Comparison of ENCODE assay signal across 27 cellular contexts in the genomic region with DNA sequence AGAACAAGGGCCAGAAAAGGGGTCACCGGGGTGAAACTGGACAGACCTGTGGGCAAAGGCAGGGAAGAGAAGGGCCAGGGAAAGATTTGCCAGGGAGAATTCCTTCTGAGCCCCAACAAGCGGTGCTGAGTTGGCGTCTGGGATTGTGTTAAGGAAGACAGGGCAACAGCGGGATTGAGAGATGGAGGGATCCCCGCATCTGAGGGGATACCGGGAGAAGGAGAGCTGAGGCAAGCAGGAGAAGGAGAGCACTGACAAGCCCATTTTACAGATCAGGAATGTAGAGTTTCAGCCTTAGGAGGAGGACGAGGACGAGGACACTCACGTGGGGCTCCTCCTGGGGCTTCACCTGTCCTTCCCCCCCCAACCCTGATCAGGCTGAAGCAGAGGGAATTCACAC. TPM values are rescaled to one million over a fixed set of nuclear protein-coding genes. Genes with fewer than 3 reads are reported as not detected.
A peak's percentile ranks its signal among the peaks of the same experiment; 100 is the strongest.
DNase-seq lines count a peak whose midpoint lies in the region; ATAC-seq and TF ChIP-seq lines count a peak whose summit lies in the region.
"Had no signal": no experiment of that assay in that cellular context is flagged by ENCODE, and none has a peak within 500 bp of the region (broad histone marks: within the 10 kb centered on the region; RNA-seq: fewer than 3 reads in every experiment).

No MANE protein-coding gene starts in this region.

- H3K14ac ChIP-seq in IMR-90 (replicated peaks; ENCODE audit: low read depth, low read length), result no peak overlapping the region
- H3K14ac ChIP-seq in neuronal stem cell (ENCODE audit: low read length), result no peak overlapping the region

- H4K8ac ChIP-seq in IMR-90 (ENCODE audit: low read depth in 2 of 2, low read length in 2 of 2) (no peak overlapping the region), neuronal stem cell (ENCODE audit: low read depth, low read length) (no peak overlapping the region)

- H3K79me1 ChIP-seq in IMR-90 (ENCODE audit: low read depth in 1 of 2, low read length in 2 of 2), result peaks cover 4 to 36% of the 10 kb centered on the region in 2 experiments; a peak in 3 of 4 replicates
- H3K79me1 ChIP-seq in neuronal stem cell (ENCODE audit: low read depth, low read length), result no peaks in the 10 kb centered on the region

- ATAC-seq in SK-N-SH treated with all-trans-retinoic acid at 6 μM for 48 hours, result no peak
- ATAC-seq in IMR-90 (ENCODE audit: low read depth), result no peak
- no peak for ATAC-seq in HG02798 (IDR thresholded peaks at IDR 0.05; ENCODE audit: poor library complexity, unreplicated experiment)
- no peak for ATAC-seq in HG03175 (IDR thresholded peaks at IDR 0.05; ENCODE audit: unreplicated experiment)
- ATAC-seq: activated CD4-positive, CD25-positive, alpha-beta regulatory T cell treated with anti-CD3 and anti-CD28 coated beads, Interleukin-2, amount 50 U/mL, for 24 hours; foreskin keratinocyte; stimulated activated naive CD8-positive, alpha-beta T cell treated with anti-CD3 and anti-CD28 coated beads, Interleukin-15, Interleukin-2, amounts not matched to agents 100 U/mL and 50 U/mL, for 24 hours had no signal

- H3K4me3 Mint-ChIP-seq in dendritic cell treated with granulocyte-macrophage colony-stimulating factor and Interleukin-4, amounts not matched to agents 40 ng/mL and 50 ng/mL, for 4 days, result peak overlapping the region; percentile 25
- H3K4me3 Mint-ChIP-seq: activated naive CD4-positive, alpha-beta T cell treated with anti-CD3 and anti-CD28 coated beads, Interleukin-2, amount 50 U/mL, for 24 hours; activated T-helper 1 cell treated with anti-CD3 and anti-CD28 coated beads, Interleukin-12 subunit alpha, Interleukin-12 subunit beta, Interleukin-2, Interleukin-4 antibody, amounts not matched to agents 30 ng/mL and 10 ng/mL and 1 ng/mL, durations not matched to agents 14 hours and 24 hours and 36 hours; CD4-positive, CD25-positive, alpha-beta regulatory T cell had no signal

- 95% methylated on average over 9 of the region's 9 CpGs for WGBS in SK-N-SH (ENCODE audit: low lambda C conversion rate)
- WGBS in IMR-90 (ENCODE audit: extremely low coverage in 2 of 2, insufficient read length in 1 of 2), 2 experiments, result 100% methylated on average over 1 of the region's 9 CpGs; no CpG with 5 or more reads in 1 of the 2 experiments
- no CpG with 5 or more reads among the region's 9 CpGs for WGBS in neuronal stem cell (ENCODE audit: extremely low coverage in 2 of 2, insufficient read length in 2 of 2, insufficient replicate concordance in 1 of 2), 2 donors

- no peak overlapping the region for H2BK12ac ChIP-seq in neuronal stem cell (ENCODE audit: low read length)

- H4K20me1 ChIP-seq in SK-N-SH (ENCODE audit: insufficient read depth) (no peaks in the 10 kb centered on the region), IMR-90 (ENCODE audit: insufficient read depth, low read length) (peaks cover 5% of the 10 kb centered on the region)

- H4K5ac ChIP-seq in IMR-90 (ENCODE audit: low read depth, low read length), result no peak overlapping the region

- H4K91ac ChIP-seq in IMR-90 (ENCODE audit: insufficient read depth, low read depth, low read length) (peak overlapping the region; percentile 27), neuronal stem cell (ENCODE audit: low read depth, low read length, poor library complexity) (no peak overlapping the region)

- H3K27me3 Mint-ChIP-seq in dendritic cell treated with granulocyte-macrophage colony-stimulating factor and Interleukin-4, amounts not matched to agents 40 ng/mL and 50 ng/mL, for 4 days, result peaks cover 42% of the 10 kb centered on the region

- H3K9ac ChIP-seq in SK-N-SH (no peak overlapping the region), IMR-90 (ENCODE audit: low read depth, low read length) (no peak overlapping the region), neuronal stem cell (ENCODE audit: low read depth, low read length, poor library complexity) (no peak overlapping the region)

- H3F3A ChIP-seq in SK-N-SH (replicated peaks; ENCODE audit: insufficient read depth), result peaks cover 31% of the 10 kb centered on the region

- no peaks in the 10 kb centered on the region for H3K27me3 ChIP-seq in SK-N-SH (ENCODE audit: insufficient read depth)
- peaks cover 9% of the 10 kb centered on the region; the same call in 1 of the 2 replicates for H3K27me3 ChIP-seq in IMR-90 (ENCODE audit: control insufficient read depth, insufficient read depth, low read length)
- peaks cover 15 to 95% (median 54%) of the 10 kb centered on the region in 3 experiments for H3K27me3 ChIP-seq in neuronal stem cell (ENCODE audit: control insufficient read depth in 3 of 3, insufficient read depth in 3 of 3, low read depth in 1 of 3, low read length in 3 of 3)
- H3K27me3 ChIP-seq: foreskin keratinocyte, SJSA1, testis, vagina had no signal

- POLR2A ChIA-PET in SK-N-SH (lab: Yijun Ruan, JAX) (no interaction called here), IMR-90 (lab: Charles Lee; ENCODE audit: unreplicated experiment) (no interaction called here)

- peak overlapping the region; percentile 72 for H2BK120ac ChIP-seq in IMR-90 (ENCODE audit: low read depth, low read length)
- H2BK120ac ChIP-seq in neuronal stem cell (ENCODE audit: low read depth, low read length), result no peak overlapping the region

- CTCF ChIA-PET in SK-N-SH (lab: Yijun Ruan, JAX) (interaction anchor here (1.1 to 21.7 kb wide), 6 partner anchors 12 to 87 kb away, joined by 3 to 1212 read pairs (median 204); partner anchors contain the start of gene SPATA20), IMR-90 (lab: Yijun Ruan, JAX) (no interaction called here)

- H3K79me2 ChIP-seq in SK-N-SH (ENCODE audit: insufficient read depth), result peaks cover 36% of the 10 kb centered on the region

- H3K18ac ChIP-seq in IMR-90 (ENCODE audit: low read depth, low read length) (no peak overlapping the region), neuronal stem cell (ENCODE audit: low read length) (peak overlapping the region; percentile 18)

- H3K9me3 Mint-ChIP-seq in dendritic cell treated with granulocyte-macrophage colony-stimulating factor and Interleukin-4, amounts not matched to agents 40 ng/mL and 50 ng/mL, for 4 days, result no peaks in the 10 kb centered on the region
- H3K9me3 Mint-ChIP-seq: activated naive CD4-positive, alpha-beta T cell treated with anti-CD3 and anti-CD28 coated beads, Interleukin-2, amount 50 U/mL, for 24 hours; activated T-helper 1 cell treated with anti-CD3 and anti-CD28 coated beads, Interleukin-12 subunit alpha, Interleukin-12 subunit beta, Interleukin-2, Interleukin-4 antibody, amounts not matched to agents 30 ng/mL and 10 ng/mL and 1 ng/mL, durations not matched to agents 14 hours and 24 hours and 36 hours had no signal

- intact Hi-C loops in IMR-90 (cut with micrococcal nuclease), result loop anchor here (2.0 kb wide), 1 partner anchor 83 kb away; no protein-coding TSS in a partner anchor
- intact Hi-C loops in dendritic cell treated with granulocyte-macrophage colony-stimulating factor and Interleukin-4, amounts not matched to agents 40 ng/mL and 50 ng/mL, for 4 days (cut with micrococcal nuclease), result loop anchor here (10.0 kb wide), 1 partner anchor 71 kb away; the partner anchor contains the start of gene ANKRD40

- H3K36me3 ChIP-seq in SK-N-SH (replicated peaks in 1 of 2; ENCODE audit: control insufficient read depth in 1 of 2, insufficient read depth in 2 of 2, low read length in 1 of 2), result no peaks in the 10 kb centered on the region
- no peaks in the 10 kb centered on the region for H3K36me3 ChIP-seq in IMR-90 (ENCODE audit: control insufficient read depth, insufficient read depth, low read length)
- no peaks in the 10 kb centered on the region for H3K36me3 ChIP-seq in neuronal stem cell (replicated peaks in 1 of 2; ENCODE audit: control insufficient read depth in 2 of 2, insufficient read depth in 2 of 2, low read length in 2 of 2)
- H3K36me3 ChIP-seq: esophagus muscularis mucosa, SJSA1, vagina had no signal

- H3K4me3 ChIP-seq in SK-N-SH (ENCODE audit: low read depth in 2 of 2, low read length in 1 of 2), result no peak overlapping the region
- H3K4me3 ChIP-seq in IMR-90 (ENCODE audit: insufficient read depth, low read depth, low read length), result no peak overlapping the region
- no peak overlapping the region for H3K4me3 ChIP-seq in neuronal stem cell (ENCODE audit: low read length in 2 of 2)

- no peak overlapping the region for H3K56ac ChIP-seq in IMR-90 (ENCODE audit: extremely low read depth, insufficient read depth, low read length)

- peak overlapping the region; percentile 85 for H2BK15ac ChIP-seq in IMR-90 (ENCODE audit: low read depth, low read length)
- H2BK15ac ChIP-seq in neuronal stem cell (ENCODE audit: low read length), result no peak overlapping the region

- no peaks in the 10 kb centered on the region for H3K9me3 ChIP-seq in SK-N-SH
- no peaks in the 10 kb centered on the region for H3K9me3 ChIP-seq in IMR-90 (ENCODE audit: control insufficient read depth, insufficient read depth, low read length)
- no peaks in the 10 kb centered on the region for H3K9me3 ChIP-seq in neuronal stem cell (replicated peaks in 1 of 2; ENCODE audit: control insufficient read depth in 2 of 2, insufficient read depth in 1 of 2, low read depth in 1 of 2, low read length in 2 of 2)
- H3K9me3 ChIP-seq: esophagus muscularis mucosa, SJSA1, testis, vagina had no signal

- TF ChIP-seq EP300 in SK-N-SH (IDR thresholded peaks at IDR 0.05; ENCODE audit: borderline replicate concordance in 1 of 2, low read depth in 1 of 2, low read length in 1 of 2), result no peak

- H3K27ac ChIP-seq in SK-N-SH (ENCODE audit: low read depth in 2 of 2, low read length in 1 of 2) (no peak overlapping the region), IMR-90 (ENCODE audit: insufficient read depth, low read length) (no peak overlapping the region), neuronal stem cell (replicated peaks; ENCODE audit: low read length) (no peak overlapping the region)
- H3K27ac ChIP-seq: 22Rv1, esophagus muscularis mucosa, foreskin keratinocyte, testis, vagina had no signal

- peak overlapping the region; percentile 94; the same call in 1 of the 2 replicates for H3K4me2 ChIP-seq in SK-N-SH
- no peak overlapping the region for H3K4me2 ChIP-seq in IMR-90 (ENCODE audit: low read depth, low read length)
- no peak overlapping the region for H3K4me2 ChIP-seq in neuronal stem cell (ENCODE audit: insufficient read depth, low read length, poor library complexity, severe bottlenecking)

- H3K23ac ChIP-seq in IMR-90 (ENCODE audit: low read depth, low read length) (no peak overlapping the region), neuronal stem cell (ENCODE audit: low read depth, low read length, poor library complexity) (no peak overlapping the region)

- DNase-seq in SK-N-SH, result no peak
- no peak for DNase-seq in IMR-90
- DNase-seq in neuronal stem cell (ENCODE audit: low spot score), result no peak
- DNase-seq in GOT3 (lab: John Stamatoyannopoulos, UW), result no peak
- DNase-seq: activated CD4-positive, alpha-beta T cell treated with anti-CD3 and anti-CD28 coated beads, Interleukin-2, amount 50 U/mL, for 48 hours; activated CD8-positive, alpha-beta memory T cell treated with anti-CD3 and anti-CD28 coated beads, Interleukin-2, amount 50 U/mL, for 4 hours; caudate nucleus; CD4-positive, CD25-positive, alpha-beta regulatory T cell; foreskin keratinocyte; NCI-H1048; NCI-H1694; NCI-H526; occipital lobe; stimulated activated naive CD8-positive, alpha-beta T cell treated with anti-CD3 and anti-CD28 coated beads, Interleukin-15, Interleukin-2, amounts not matched to agents 100 U/mL and 50 U/mL, for 24 hours; T-helper 1 cell; testis had no signal

- H2AK5ac ChIP-seq in IMR-90 (ENCODE audit: low read depth, low read length) (peak overlapping the region; percentile 66; the same call in 1 of the 2 replicates), neuronal stem cell (ENCODE audit: low read depth, low read length) (no peak overlapping the region)

- peaks cover 31 to 43% of the 10 kb centered on the region in 2 experiments; a peak in 3 of 4 replicates for H3K4me1 ChIP-seq in SK-N-SH (ENCODE audit: control insufficient read depth in 1 of 2, insufficient read depth in 2 of 2, low read depth in 1 of 2, low read length in 1 of 2)
- peaks cover 22% of the 10 kb centered on the region for H3K4me1 ChIP-seq in IMR-90 (ENCODE audit: control insufficient read depth, insufficient read depth, low read length)
- no peaks in the 10 kb centered on the region for H3K4me1 ChIP-seq in neuronal stem cell (ENCODE audit: control insufficient read depth in 2 of 2, insufficient read depth in 1 of 2, low read depth in 1 of 2, low read length in 2 of 2)

- TF ChIP-seq CTCF in SK-N-SH (IDR thresholded peaks at IDR 0.05) (no peak), IMR-90 (conservative IDR thresholded peaks at IDR 0.05; ENCODE audit: low read depth, low read length) (no peak)

- in situ Hi-C loops in IMR-90 (cut with MboI; ENCODE audit: low sequenced_read_pairs), result no loop called here

- H2AFZ ChIP-seq in SK-N-SH (ENCODE audit: low read depth), result no peak overlapping the region
- no peak overlapping the region for H2AFZ ChIP-seq in IMR-90 (replicated peaks; ENCODE audit: low read length, poor library complexity)
- H2AFZ ChIP-seq in neuronal stem cell (ENCODE audit: low read length), result no peak overlapping the region

- no peak overlapping the region for H2BK20ac ChIP-seq in IMR-90 (ENCODE audit: low read depth, low read length)

- H2BK5ac ChIP-seq in IMR-90 (ENCODE audit: low read depth, low read length, poor library complexity, severe bottlenecking), result no peak overlapping the region
- no peak overlapping the region for H2BK5ac ChIP-seq in neuronal stem cell (ENCODE audit: low read length)

- TF ChIP-seq RAD21 in SK-N-SH (IDR thresholded peaks at IDR 0.05; ENCODE audit: low read length) (no peak), IMR-90 (IDR thresholded peaks at IDR 0.05; ENCODE audit: low read length) (no peak)

- no peak overlapping the region for H2AK9ac ChIP-seq in IMR-90 (replicated peaks; ENCODE audit: low read depth, low read length, poor library complexity)

- BruUV-seq in IMR-90 (replicated peaks; lab: Mats Ljungman, UMichigan), result no TSS peak

- peaks cover 24% of the 10 kb centered on the region for H3K9me1 ChIP-seq in IMR-90 (ENCODE audit: insufficient read depth, low read length)

- peak overlapping the region; percentile 79 for H3K27ac Mint-ChIP-seq in dendritic cell treated with granulocyte-macrophage colony-stimulating factor and Interleukin-4, amounts not matched to agents 40 ng/mL and 50 ng/mL, for 4 days
- H3K27ac Mint-ChIP-seq: activated naive CD4-positive, alpha-beta T cell treated with anti-CD3 and anti-CD28 coated beads, Interleukin-2, amount 50 U/mL, for 24 hours; activated T-helper 1 cell treated with anti-CD3 and anti-CD28 coated beads, Interleukin-12 subunit alpha, Interleukin-12 subunit beta, Interleukin-2, Interleukin-4 antibody, amounts not matched to agents 30 ng/mL and 10 ng/mL and 1 ng/mL, durations not matched to agents 14 hours and 24 hours and 36 hours; CD4-positive, CD25-positive, alpha-beta regulatory T cell had no signal

- H3K4me1 Mint-ChIP-seq in dendritic cell treated with granulocyte-macrophage colony-stimulating factor and Interleukin-4, amounts not matched to agents 40 ng/mL and 50 ng/mL, for 4 days (ENCODE audit: low read depth), result peaks cover 90% of the 10 kb centered on the region
- H3K4me1 Mint-ChIP-seq: activated naive CD4-positive, alpha-beta T cell treated with anti-CD3 and anti-CD28 coated beads, Interleukin-2, amount 50 U/mL, for 24 hours had no signal

- H3K9me2 ChIP-seq in SK-N-SH, result no peaks in the 10 kb centered on the region

- H3K4ac ChIP-seq in IMR-90 (ENCODE audit: low read depth, low read length) (peak overlapping the region; percentile 66), neuronal stem cell (ENCODE audit: low read length) (no peak overlapping the region)

- no peak for TF ChIP-seq POLR2A in IMR-90 (IDR thresholded peaks at IDR 0.05; ENCODE audit: low read depth, low read length)

- peaks cover 8% of the 10 kb centered on the region for H3K36me3 Mint-ChIP-seq in dendritic cell treated with granulocyte-macrophage colony-stimulating factor and Interleukin-4, amounts not matched to agents 40 ng/mL and 50 ng/mL, for 4 days (ENCODE audit: low read depth)
- H3K36me3 Mint-ChIP-seq: activated naive CD4-positive, alpha-beta T cell treated with anti-CD3 and anti-CD28 coated beads, Interleukin-2, amount 50 U/mL, for 24 hours; CD4-positive, CD25-positive, alpha-beta regulatory T cell had no signal

- dilution Hi-C loops in IMR-90 (cut with HindIII; ENCODE audit: low sequenced_read_pairs, unreplicated experiment), result no loop called here

RNA-seq across cellular contexts. Expression of gene ABCC3, which starts 1.0 kb away (rescaled TPM):
- 185 and 209 TPM in 2 replicates for polyA plus RNA-seq in SK-N-SH (2012; rRNA removed)
- 29.0 and 41.5 TPM in 2 replicates for polyA plus RNA-seq in SK-N-SH (2012; cell fraction: cytosol; rRNA removed)
- 1,427 and 1,497 TPM in 2 replicates for polyA plus RNA-seq in SK-N-SH (2012; cell fraction: nucleus; rRNA removed)
- 2.2 and 3.2 TPM in 2 replicates for total RNA-seq in IMR-90 (2012; rRNA removed)
- polyA plus RNA-seq in IMR-90 (2012; rRNA removed), result 6.0 and 6.6 TPM in 2 replicates
- polyA plus RNA-seq in IMR-90 (2012; cell fraction: cytosol; rRNA removed), result 1.7 and 5.8 TPM in 2 replicates
- 61.3 and 69.4 TPM in 2 replicates for polyA plus RNA-seq in IMR-90 (2012; cell fraction: nucleus; rRNA removed; ENCODE audit: low replicate concordance)
- 0.26 TPM for polyA plus RNA-seq in neuronal stem cell (2013, experiment 1 of 2)
- polyA plus RNA-seq in neuronal stem cell (2013, experiment 2 of 2), result 0.22 TPM
- total RNA-seq: activated T-helper 1 cell treated with anti-CD3 and anti-CD28 coated beads, Interleukin-12 subunit alpha, Interleukin-12 subunit beta, Interleukin-2, Interleukin-4 antibody, amounts not matched to agents 30 ng/mL and 10 ng/mL and 1 ng/mL, durations not matched to agents 14 hours and 24 hours and 36 hours had no signal
